ENCODE assay signal across 1 cellular context in genomic region chr1:23583727-23584126, GRCh38.
TF ChIP-seq lines count a peak whose summit lies in the region.

No MANE protein-coding gene starts in this region.

TF ChIP-seq in K562, 482 proteins besides CTCF, POLR2A, EP300 and RAD21:
- peak; percentile 82 for TF ChIP-seq ZNF121 (CRISPR knock-in tag; conservative IDR thresholded peaks at IDR 0.05)
